In the genomic region with DNA sequence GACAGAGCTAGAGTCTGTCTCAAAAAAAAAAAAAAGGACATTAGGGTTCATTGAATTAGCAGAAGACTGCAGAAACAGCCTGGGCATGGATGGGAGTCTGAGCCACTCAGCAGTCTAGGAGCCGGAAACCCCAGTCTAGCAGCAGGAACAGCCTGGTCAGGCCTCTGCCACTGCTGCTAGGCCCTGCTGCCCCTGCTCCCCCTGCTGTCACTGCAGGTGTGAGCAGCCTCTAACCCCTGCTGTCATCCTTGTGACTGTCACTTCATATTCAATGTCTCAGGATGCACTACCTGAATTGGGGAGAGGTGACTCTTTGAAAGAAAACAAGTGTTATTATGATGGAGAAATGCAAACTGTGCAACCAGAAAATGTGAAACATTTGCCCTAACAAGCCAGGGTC, we compare ENCODE assay signal across 9 cellular contexts. TPM values are rescaled to one million over a fixed set of nuclear protein-coding genes. Genes with fewer than 3 reads are reported as not detected.
DNase-seq lines count a peak whose midpoint lies in the region; ATAC-seq and TF ChIP-seq lines count a peak whose summit lies in the region.
"Had no signal": no experiment of that assay in that cellular context is flagged by ENCODE, and none has a peak within 500 bp of the region (broad histone marks: within the 10 kb centered on the region; RNA-seq: fewer than 3 reads in every experiment).

No MANE protein-coding gene starts in this region.

- H3K4me3 Mint-ChIP-seq in activated B cell treated with CpG ODN at 0.5 μM for 24 hours = no peak overlapping the region

- H3K9me2 ChIP-seq in GM23248 (ENCODE audit: insufficient read depth) = no peaks in the 10 kb centered on the region

- no peaks in the 10 kb centered on the region for H3K9me3 Mint-ChIP-seq in activated B cell treated with CpG ODN at 0.5 μM for 24 hours

- peak; percentile 79 for ATAC-seq in activated B cell treated with CpG ODN at 0.5 μM for 24 hours (ENCODE audit: low read depth)
- no peak for ATAC-seq in HG03175 (IDR thresholded peaks at IDR 0.05; ENCODE audit: unreplicated experiment)

- peak; percentile 70 for TF ChIP-seq CTCF in GM13976 (IDR thresholded peaks at IDR 0.05; ENCODE audit: borderline replicate concordance, control extremely low read depth, extremely low read depth, insufficient read depth, missing control alignments)
- TF ChIP-seq CTCF in activated B cell treated with CpG ODN at 0.5 μM for 24 hours (IDR thresholded peaks at IDR 0.05) = no peak
- TF ChIP-seq CTCF in A673 (conservative IDR thresholded peaks at IDR 0.05; ENCODE audit: low read depth, low read length) = no peak

- H3K27ac ChIP-seq in BLaER1 (no peak overlapping the region), A673 (ENCODE audit: low read depth, low read length, poor library complexity, severe bottlenecking) (no peak overlapping the region), GM23248 (no peak overlapping the region)
- H3K27ac ChIP-seq: testis had no signal

- H4K20me1 ChIP-seq in BLaER1 (no peaks in the 10 kb centered on the region), GM23248 (ENCODE audit: insufficient read depth) (no peaks in the 10 kb centered on the region)

- H3K4me1 ChIP-seq in BLaER1 = peaks cover 38% of the 10 kb centered on the region
- no peaks in the 10 kb centered on the region for H3K4me1 ChIP-seq in A673 (ENCODE audit: insufficient read depth, low read length, poor library complexity, severe bottlenecking)
- H3K4me1 ChIP-seq in GM23248 (ENCODE audit: insufficient read depth) = no peaks in the 10 kb centered on the region
- H3K4me1 ChIP-seq: testis had no signal

- no peak overlapping the region for H3K9ac ChIP-seq in BLaER1
- H3K9ac ChIP-seq in GM23248 = no peak overlapping the region

- H3K36me3 ChIP-seq in BLaER1 (no peaks in the 10 kb centered on the region), A673 (ENCODE audit: insufficient read depth, low read length, poor library complexity, severe bottlenecking) (no peaks in the 10 kb centered on the region), GM23248 (ENCODE audit: low read depth) (no peaks in the 10 kb centered on the region)

- H3K27ac Mint-ChIP-seq in activated B cell treated with CpG ODN at 0.5 μM for 24 hours = no peak overlapping the region

- H3K79me2 ChIP-seq in GM23248 (ENCODE audit: insufficient read depth) = no peaks in the 10 kb centered on the region

- H3K4me1 Mint-ChIP-seq in activated B cell treated with CpG ODN at 0.5 μM for 24 hours = peaks cover 1% of the 10 kb centered on the region

- WGBS in GM23248 (ENCODE audit: low coverage in 1 of 2, low lambda C conversion rate in 2 of 2, missing lambda C conversion rate in 2 of 2), 2 experiments = 83 to 100% methylated on average over 1 of the region's 1 CpG

- H3K4me3 ChIP-seq in BLaER1 (no peak overlapping the region), A673 (ENCODE audit: low read depth, low read length, poor library complexity, severe bottlenecking) (no peak overlapping the region), GM23248 (no peak overlapping the region)
- H3K4me3 ChIP-seq: testis had no signal

- no peaks in the 10 kb centered on the region for H3K27me3 Mint-ChIP-seq in activated B cell treated with CpG ODN at 0.5 μM for 24 hours

- peak; percentile 58 for DNase-seq in GM13976 (ENCODE audit: low spot score)
- no peak for DNase-seq in activated B cell treated with CpG ODN at 0.5 μM for 24 hours
- DNase-seq in iPS-NIHi11 (ENCODE audit: low spot score) = peak; percentile 57
- no peak for DNase-seq in AG20443 (ENCODE audit: low spot score)
- no peak for DNase-seq in A673 (ENCODE audit: low spot score)
- DNase-seq in GM23248 = no peak
- DNase-seq: testis had no signal

- CTCF ChIA-PET in activated B cell treated with CpG ODN at 0.5 μM for 24 hours (lab: Charles Lee) (interaction anchor here (4.2 kb wide), 1 partner anchor 461 kb away, joined by 12 read pairs; no protein-coding TSS in a partner anchor), A673 (lab: Charles Lee) (no interaction called here)

- H3K4me2 ChIP-seq in BLaER1 (peak overlapping the region; percentile 28), GM23248 (ENCODE audit: unreplicated experiment) (no peak overlapping the region)

- POLR2A ChIA-PET in activated B cell treated with CpG ODN at 0.5 μM for 24 hours (lab: Charles Lee) = no interaction called here
- POLR2A ChIA-PET in A673 (lab: Charles Lee; ENCODE audit: low non-redundant PET) = interaction anchor here (0.6 kb wide), 1 partner anchor 50 kb away, joined by 4 read pairs; no protein-coding TSS in a partner anchor

- in situ Hi-C loops in GM13976 (cut with MboI; ENCODE audit: low sequenced_read_pairs, unreplicated experiment) (no loop called here), GM23248 (cut with MboI) (no loop called here)

- no peaks in the 10 kb centered on the region for H3F3A ChIP-seq in GM23248 (ENCODE audit: insufficient read depth)

- no peaks in the 10 kb centered on the region for H3K9me3 ChIP-seq in BLaER1
- H3K9me3 ChIP-seq in A673 (ENCODE audit: low read depth, low read length, poor library complexity, severe bottlenecking) = no peaks in the 10 kb centered on the region
- H3K9me3 ChIP-seq in GM23248 (ENCODE audit: low read depth) = no peaks in the 10 kb centered on the region
- H3K9me3 ChIP-seq: testis had no signal

- intact Hi-C loops in activated B cell treated with CpG ODN at 0.5 μM for 24 hours (cut with micrococcal nuclease) = loop anchor here (1.0 kb wide), 1 partner anchor 461 kb away; no protein-coding TSS in a partner anchor
- intact Hi-C loops in A673 (cut with micrococcal nuclease; ENCODE audit: unreplicated experiment) = no loop called here

- H3K36me3 Mint-ChIP-seq in activated B cell treated with CpG ODN at 0.5 μM for 24 hours (ENCODE audit: low read depth) = no peaks in the 10 kb centered on the region

- H3K27me3 ChIP-seq in BLaER1 = no peaks in the 10 kb centered on the region
- H3K27me3 ChIP-seq in A673 (replicated peaks; ENCODE audit: insufficient read depth, low read depth, low read length, poor library complexity) = no peaks in the 10 kb centered on the region
- H3K27me3 ChIP-seq in GM23248 (replicated peaks; ENCODE audit: insufficient read depth) = no peaks in the 10 kb centered on the region
- H3K27me3 ChIP-seq: testis had no signal

- BruUV-seq in A673 (replicated peaks; lab: Mats Ljungman, UMichigan) = no TSS peak

- no peak overlapping the region for H2AFZ ChIP-seq in GM23248

RNA-seq across cellular contexts. Expression of a gene that starts 7.0 kb away (rescaled TPM):
- total RNA-seq in activated B cell treated with CpG ODN at 0.5 μM for 24 hours (533 and 612 TPM in 2 replicates), A673 (2021) (343 and 350 TPM in 2 replicates)
- 312 and 370 TPM in 2 replicates for total RNA-seq in GM23248 (2014; rRNA removed; shearing (Covaris generic))
- 28.5 and 30.1 TPM in 2 replicates for polyA plus RNA-seq in GM23248 (2016; fragmentation: Nextera tagmentation; extraction: Ambion mirVana)

RNA-seq across cellular contexts. Expression of a gene that starts 45.2 kb away (rescaled TPM):
- total RNA-seq in activated B cell treated with CpG ODN at 0.5 μM for 24 hours = not detected in 2 replicates
- 4.0 and 6.5 TPM in 2 replicates for total RNA-seq in A673 (2021)
- total RNA-seq in GM23248 (2014; rRNA removed; shearing (Covaris generic)) = 191 and 197 TPM in 2 replicates
- polyA plus RNA-seq in GM23248 (2016; fragmentation: Nextera tagmentation; extraction: Ambion mirVana) = 326 and 335 TPM in 2 replicates

RNA-seq across cellular contexts. Expression of a gene that starts 56.9 kb away (rescaled TPM):
- total RNA-seq in activated B cell treated with CpG ODN at 0.5 μM for 24 hours (0.54 and 0.91 TPM in 2 replicates), A673 (2021) (1.7 and 2.3 TPM in 2 replicates)
- 3.7 and 11.8 TPM in 2 replicates for total RNA-seq in GM23248 (2014; rRNA removed; shearing (Covaris generic))
- polyA plus RNA-seq in GM23248 (2016; fragmentation: Nextera tagmentation; extraction: Ambion mirVana) = 1.4 and 2.7 TPM in 2 replicates

RNA-seq across cellular contexts. Expression of a gene that starts 58.1 kb away (rescaled TPM):
- total RNA-seq in activated B cell treated with CpG ODN at 0.5 μM for 24 hours (not detected in 2 replicates), A673 (2021) (1.0 and 1.4 TPM in 2 replicates)
- total RNA-seq in GM23248 (2014; rRNA removed; shearing (Covaris generic)) = not detected in 2 replicates
- not detected in 2 replicates for polyA plus RNA-seq in GM23248 (2016; fragmentation: Nextera tagmentation; extraction: Ambion mirVana)

Comparison
In these comparisons a context has a peak if more than half of its experiments do, and no peak if none do; other contexts are left out.
1. DNase-seq: peak in GM13976 (single experiment) and iPS-NIHi11 (single experiment); none in activated B cell treated with CpG ODN at 0.5 μM for 24 hours (single experiment), AG20443 (single experiment), A673 (single experiment) and GM23248 (single experiment).
2. RNA of a gene that starts 45.2 kb away (total RNA-seq): 191 to 197 TPM in GM23248; 4.0 to 6.5 TPM in A673 and not detected in activated B cell treated with CpG ODN at 0.5 μM for 24 hours; every median in the first group is over 10 times any median in the second.